In genomic region chr16:7318661-7319060, GRCh38 we compare ENCODE assay signal across 23 cellular contexts. TPM values are rescaled to one million over a fixed set of nuclear protein-coding genes. Genes with fewer than 3 reads are reported as not detected.
"Had no signal": no experiment of that assay in that cellular context is flagged by ENCODE, and none has a peak within 500 bp of the region (broad histone marks: within the 10 kb centered on the region; RNA-seq: fewer than 3 reads in every experiment).

No MANE protein-coding gene starts in this region.

- DNase-seq: effector memory CD8-positive, alpha-beta T cell; esophagus squamous epithelium; foreskin fibroblast; head of caudate nucleus; left colon; mammary epithelial cell; natural killer cell; nucleus accumbens; ovary; sigmoid colon; small intestine; stimulated activated CD4-positive, alpha-beta T cell treated with anti-CD3 and anti-CD28 coated beads, Interleukin-12 subunit alpha, Interleukin-12 subunit beta, amount 100 ng/mL, for 4 hours; stimulated activated naive CD4-positive, alpha-beta T cell; stomach; substantia nigra; transverse colon had no signal

- H3K9me3 Mint-ChIP-seq: dendritic cell treated with granulocyte-macrophage colony-stimulating factor and Interleukin-4, amounts not matched to agents 40 ng/mL and 50 ng/mL, for 4 days had no signal

- H3K4me3 Mint-ChIP-seq: dendritic cell treated with granulocyte-macrophage colony-stimulating factor and Interleukin-4, amounts not matched to agents 40 ng/mL and 50 ng/mL, for 4 days; effector memory CD8-positive, alpha-beta T cell; natural killer cell; neural crest cell had no signal

- H3K27me3 Mint-ChIP-seq: effector memory CD8-positive, alpha-beta T cell had no signal

- H3K36me3 Mint-ChIP-seq: natural killer cell had no signal

- H3K27ac Mint-ChIP-seq: dendritic cell treated with granulocyte-macrophage colony-stimulating factor and Interleukin-4, amounts not matched to agents 40 ng/mL and 50 ng/mL, for 4 days; effector memory CD8-positive, alpha-beta T cell; natural killer cell had no signal

- H3K4me1 Mint-ChIP-seq: natural killer cell had no signal

RNA-seq across cellular contexts. Expression of gene RBFOX1, which starts 14.0 kb away (rescaled TPM):
- total RNA-seq: esophagus squamous epithelium, kidney epithelial cell, mammary epithelial cell, mesenteric fat pad, mononuclear cell, natural killer cell, posterior vena cava, thoracic aorta had no signal
- polyA plus RNA-seq: mammary epithelial cell had no signal
